8 cellular contexts compared by ENCODE assay signal in genomic region chr4:140153419-140153743, GRCh38. TPM values are rescaled to one million over a fixed set of nuclear protein-coding genes. Genes with fewer than 3 reads are reported as not detected.
DNase-seq lines count a peak whose midpoint lies in the region; ATAC-seq and TF ChIP-seq lines count a peak whose summit lies in the region.

No MANE protein-coding gene starts in this region.

- H4K20me1 ChIP-seq in PC-3 (ENCODE audit: low read length) = no peaks in the 10 kb centered on the region

- no peaks in the 10 kb centered on the region for H3K9me2 ChIP-seq in PC-3 (replicated peaks; ENCODE audit: low read length)

- no peaks in the 10 kb centered on the region for H3K27me3 Mint-ChIP-seq in Caco-2 (ENCODE audit: insufficient read depth, unreplicated experiment)
- H3K27me3 Mint-ChIP-seq in osteocyte (ENCODE audit: unreplicated experiment) = no peaks in the 10 kb centered on the region

- H3K27ac Mint-ChIP-seq in Caco-2 (ENCODE audit: unreplicated experiment) = peak overlapping the region; percentile 97
- H3K27ac Mint-ChIP-seq in osteocyte (ENCODE audit: unreplicated experiment) = peak overlapping the region; percentile 94

- H3K36me3 ChIP-seq in Caco-2 (ENCODE audit: control insufficient read depth, insufficient read depth, low read length) (no peaks in the 10 kb centered on the region), PC-3 (ENCODE audit: low read depth, low read length) (no peaks in the 10 kb centered on the region)

- H3F3A ChIP-seq in PC-3 (ENCODE audit: low read length, unreplicated experiment) = no peaks in the 10 kb centered on the region

- H3K4me1 ChIP-seq in Caco-2 = peaks cover 8% of the 10 kb centered on the region; the same call in 1 of the 2 replicates
- peaks cover 8% of the 10 kb centered on the region for H3K4me1 ChIP-seq in PC-3 (ENCODE audit: insufficient read depth, low read length)

- H3K27me3 ChIP-seq in Caco-2 (replicated peaks; ENCODE audit: control insufficient read depth, insufficient read depth, low read length) (no peaks in the 10 kb centered on the region), PC-3 (ENCODE audit: low read length) (no peaks in the 10 kb centered on the region)

- H3K9ac ChIP-seq in PC-3 (ENCODE audit: low read length) = peak overlapping the region; percentile 96

- H3K9me3 ChIP-seq in Caco-2 (no peaks in the 10 kb centered on the region), PC-3 (ENCODE audit: low read length) (no peaks in the 10 kb centered on the region)

- H3K79me2 ChIP-seq in PC-3 (ENCODE audit: low read length) = peaks cover 36% of the 10 kb centered on the region

- ATAC-seq in PC-3 = no peak
- no peak for ATAC-seq in GM18502 (IDR thresholded peaks at IDR 0.05; ENCODE audit: poor library complexity, unreplicated experiment)
- ATAC-seq in GM19395 (IDR thresholded peaks at IDR 0.05; ENCODE audit: unreplicated experiment) = no peak

- H2AFZ ChIP-seq in PC-3 (ENCODE audit: low read length) = peak overlapping the region; percentile 83

- H3K4me3 Mint-ChIP-seq in Caco-2 (ENCODE audit: unreplicated experiment) (peak overlapping the region; percentile 97), osteocyte (ENCODE audit: unreplicated experiment) (peak overlapping the region; percentile 96)

- BruUV-seq in Caco-2 (replicated peaks; lab: Mats Ljungman, UMichigan) (TSS peak; percentile 23), PC-3 (replicated peaks; lab: Mats Ljungman, UMichigan) (TSS peak; percentile 57)

- H3K4me3 ChIP-seq in Caco-2 (ENCODE audit: low read depth, low read length) (peak overlapping the region; percentile 91), PC-3 (ENCODE audit: low read length) (peak overlapping the region; percentile 88), epithelial cell of esophagus (ENCODE audit: low read length) (peak overlapping the region; percentile 94)

- peaks cover 3% of the 10 kb centered on the region for H3K4me1 Mint-ChIP-seq in Caco-2 (ENCODE audit: low read depth, unreplicated experiment)
- H3K4me1 Mint-ChIP-seq in osteocyte (ENCODE audit: unreplicated experiment) = peaks cover 20% of the 10 kb centered on the region

- POLR2A ChIA-PET in Caco-2 (lab: Charles Lee) (interaction anchor here (0.6 to 1.8 kb wide), 4 partner anchors 99 to 133 kb away, joined by 3 to 8 read pairs (median 6); no protein-coding TSS in a partner anchor), PC-3 (lab: Charles Lee; ENCODE audit: unreplicated experiment) (interaction anchor here (0.7 kb wide), 1 partner anchor 558 kb away, joined by 3 read pairs; no protein-coding TSS in a partner anchor)

- no peaks in the 10 kb centered on the region for H3K9me3 Mint-ChIP-seq in Caco-2 (ENCODE audit: unreplicated experiment)
- no peaks in the 10 kb centered on the region for H3K9me3 Mint-ChIP-seq in osteocyte (ENCODE audit: unreplicated experiment)

- peak overlapping the region; percentile 96 for H3K4me2 ChIP-seq in PC-3 (ENCODE audit: low read length)

- CTCF ChIA-PET in Caco-2 (lab: Charles Lee) (interaction anchor here (0.7 to 1.1 kb wide), 3 partner anchors 90 to 488 kb away, joined by 3 read pairs; partner anchors contain the start of gene MGST2), PC-3 (lab: Charles Lee) (interaction anchor here (0.6 kb wide), 1 partner anchor 14 kb away, joined by 4 read pairs; no protein-coding TSS in a partner anchor)

- H3K27ac ChIP-seq in PC-3 (ENCODE audit: low read length) = peak overlapping the region; percentile 93

- DNase-seq in Caco-2 = no peak
- no peak for DNase-seq in PC-3
- no peak for DNase-seq in epithelial cell of esophagus (ENCODE audit: low read depth)
- no peak for DNase-seq in osteocyte (ENCODE audit: extremely low spot score, unreplicated experiment)
- no peak for DNase-seq in AG20443 (ENCODE audit: low spot score)
- DNase-seq in cortex of kidney (lab: John Stamatoyannopoulos, UW) = no peak

- intact Hi-C loops in Caco-2 (cut with micrococcal nuclease; ENCODE audit: unreplicated experiment) (loop anchor here (5.0 kb wide), 1 partner anchor 486 kb away; the partner anchor contains the start of gene MGST2), PC-3 (cut with micrococcal nuclease) (loop anchor here (2.0 to 5.0 kb wide), 2 partner anchors 89 to 496 kb away; no protein-coding TSS in a partner anchor)

- no peak for TF ChIP-seq CTCF in Caco-2 (IDR thresholded peaks at IDR 0.05; ENCODE audit: insufficient read depth in 1 of 2, low read depth in 1 of 2, low read length in 1 of 2, severe bottlenecking in 1 of 2, unreplicated experiment in 1 of 2)
- TF ChIP-seq CTCF in PC-3 (conservative IDR thresholded peaks at IDR 0.05; ENCODE audit: low read depth, low read length) = no peak
- no peak for TF ChIP-seq CTCF in epithelial cell of esophagus (IDR thresholded peaks at IDR 0.05; ENCODE audit: insufficient read depth, low read depth, low read length, missing control alignments)
- no peak for TF ChIP-seq CTCF in osteocyte (IDR thresholded peaks at IDR 0.05)

- H3K36me3 Mint-ChIP-seq in Caco-2 (ENCODE audit: insufficient read depth, unreplicated experiment) = peaks cover 28% of the 10 kb centered on the region
- H3K36me3 Mint-ChIP-seq in osteocyte (ENCODE audit: unreplicated experiment) = no peaks in the 10 kb centered on the region

RNA-seq across cellular contexts. Expression of gene MAML3, which starts 0.6 kb away (rescaled TPM):
- 12.1 TPM in 2 replicates for total RNA-seq in Caco-2 (2022)
- 3.9 and 4.3 TPM in 2 replicates for total RNA-seq in PC-3 (2014; rRNA removed)
- 8.0 and 8.2 TPM in 2 replicates for total RNA-seq in osteocyte
